In genomic region chr5:38077652-38078051, GRCh38 we compare ENCODE assay signal across 19 cellular contexts.
DNase-seq lines count a peak whose midpoint lies in the region; ATAC-seq, FAIRE-seq and TF ChIP-seq lines count a peak whose summit lies in the region.
"Had no signal": no experiment of that assay in that cellular context is flagged by ENCODE, and none has a peak within 500 bp of the region (broad histone marks: within the 10 kb centered on the region; RNA-seq: fewer than 3 reads in every experiment).

No MANE protein-coding gene starts in this region.

- H3K9me3 Mint-ChIP-seq in astrocyte (ENCODE audit: unreplicated experiment): peaks cover 2% of the 10 kb centered on the region

- peak; percentile 87 for ATAC-seq in HepG2
- ATAC-seq: A549 had no signal

- no peaks in the 10 kb centered on the region for H4K20me1 ChIP-seq in astrocyte (ENCODE audit: insufficient read depth, low read length)
- no peaks in the 10 kb centered on the region for H4K20me1 ChIP-seq in HepG2 (ENCODE audit: insufficient read depth, low read length)

- no peaks in the 10 kb centered on the region for H3K4me1 ChIP-seq in HEK293 (ENCODE audit: control insufficient read depth, insufficient read depth, low read length)
- H3K4me1 ChIP-seq in astrocyte (ENCODE audit: insufficient read depth, low read length): no peaks in the 10 kb centered on the region
- peaks cover 15% of the 10 kb centered on the region for H3K4me1 ChIP-seq in HepG2 (ENCODE audit: insufficient read depth, low read length)
- H3K4me1 ChIP-seq in small intestine (ENCODE audit: control insufficient read depth in 2 of 2, insufficient read depth in 1 of 2, low read depth in 1 of 2, low read length in 1 of 2): no peaks in the 10 kb centered on the region
- H3K4me1 ChIP-seq: A549, HAP-1 had no signal

- H3K9ac ChIP-seq in astrocyte (ENCODE audit: low read length) (no peak overlapping the region), HepG2 (ENCODE audit: insufficient read depth, low read depth, low read length) (peak overlapping the region; percentile 44)

- no TSS peak for BruUV-seq in HepG2 (replicated peaks; lab: Mats Ljungman, UMichigan)

- FAIRE-seq in astrocyte (lab: Jason Lieb, UNC): peak; percentile 37
- no peak for FAIRE-seq in HepG2 (lab: Jason Lieb, UNC)
- no peak for FAIRE-seq in small intestine (lab: Jason Lieb, UNC)
- FAIRE-seq: A549, GM12892 had no signal

- no peak overlapping the region for H3K4me3 ChIP-seq in HEK293 (ENCODE audit: low read depth, low read length)
- H3K4me3 ChIP-seq in astrocyte (ENCODE audit: insufficient read depth, low read depth, low read length): no peak overlapping the region
- no peak overlapping the region for H3K4me3 ChIP-seq in HepG2 (replicated peaks in 1 of 3; ENCODE audit: insufficient read depth in 1 of 3, low read depth in 2 of 3, low read length in 3 of 3)
- no peak overlapping the region for H3K4me3 ChIP-seq in small intestine (ENCODE audit: low read depth in 1 of 2, low read length in 2 of 2)
- H3K4me3 ChIP-seq in WERI-Rb-1 (ENCODE audit: low read depth, low read length): no peak overlapping the region
- H3K4me3 ChIP-seq: A549, HAP-1 had no signal

- POLR2A ChIA-PET in HEK293 (lab: Yijun Ruan, JAX) (no interaction called here), HepG2 (lab: Yijun Ruan, JAX) (interaction anchor here (1.0 to 1.4 kb wide), 2 partner anchors 17 to 26 kb away, joined by 3 to 6 read pairs; no protein-coding TSS in a partner anchor)

- TF ChIP-seq EP300 in HepG2 (IDR thresholded peaks at IDR 0.05; ENCODE audit: low read depth in 2 of 2, low read length in 2 of 2) (no peak), HepG2 (CRISPR knock-in tag; IDR thresholded peaks at IDR 0.05; ENCODE audit: borderline replicate concordance) (no peak; the same call in 1 of the 2 replicates)

- in situ Hi-C loops in HepG2 (cut with HindIII; ENCODE audit: extremely low pct_ligation_motif_present, low pct_unique_long_range_greater_than_20kb): no loop called here
- in situ Hi-C loops in GM13976 (cut with MboI; ENCODE audit: low sequenced_read_pairs, unreplicated experiment): no loop called here

- CTCF ChIA-PET in HEK293 (lab: Yijun Ruan, JAX) (no interaction called here), HepG2 (lab: Yijun Ruan, JAX; ENCODE audit: low intra/inter-chr PET ratio, low total read pairs) (no interaction called here)

- DNase-seq in astrocyte (ENCODE audit: low read depth) (no peak), HepG2 (ENCODE audit: low spot score) (peak; percentile 79), small intestine (peak; percentile 8), WERI-Rb-1 (no peak), GM13976 (ENCODE audit: low spot score) (no peak), NCI-H526 treated with DMSO at 0.1 percent for 48 hours (lab: John Stamatoyannopoulos, UW) (no peak)
- DNase-seq: AML-193; Caco-2; CD4-positive, alpha-beta T cell; DMS153; DMS79; GDM1 had no signal

- TF ChIP-seq CTCF in HEK293 (tag by site-specific recombination; IDR thresholded peaks at IDR 0.05) (no peak), astrocyte (IDR thresholded peaks at IDR 0.05; ENCODE audit: insufficient read depth, low read depth, low read length) (no peak), HepG2 (CRISPR knock-in tag; IDR thresholded peaks at IDR 0.05) (no peak), WERI-Rb-1 (IDR thresholded peaks at IDR 0.05; ENCODE audit: low read depth, low read length) (no peak), GM13976 (IDR thresholded peaks at IDR 0.05; ENCODE audit: borderline replicate concordance, control extremely low read depth, extremely low read depth, insufficient read depth, missing control alignments) (no peak)

- no peak overlapping the region for H2AFZ ChIP-seq in astrocyte (ENCODE audit: low read depth, low read length)
- H2AFZ ChIP-seq in HepG2 (ENCODE audit: low read length): no peak overlapping the region

- H3K79me2 ChIP-seq in astrocyte (ENCODE audit: insufficient read depth, low read length): no peaks in the 10 kb centered on the region
- H3K79me2 ChIP-seq in HepG2 (ENCODE audit: insufficient read depth, low read length): no peaks in the 10 kb centered on the region

- H3K27ac Mint-ChIP-seq in astrocyte (ENCODE audit: unreplicated experiment): peak overlapping the region; percentile 23
- H3K27ac Mint-ChIP-seq: CD4-positive, alpha-beta T cell had no signal

- peaks cover 4% of the 10 kb centered on the region for H3K4me1 Mint-ChIP-seq in astrocyte (ENCODE audit: low read depth, unreplicated experiment)

- H3K4me2 ChIP-seq in astrocyte (ENCODE audit: low read length) (no peak overlapping the region), HepG2 (ENCODE audit: low read depth, low read length) (peak overlapping the region; percentile 57)
- H3K4me2 ChIP-seq: A549 had no signal

- H3K4me3 Mint-ChIP-seq in astrocyte (ENCODE audit: unreplicated experiment): no peak overlapping the region
- H3K4me3 Mint-ChIP-seq: CD4-positive, alpha-beta T cell had no signal

- H3K36me3 ChIP-seq in HEK293 (ENCODE audit: control insufficient read depth in 2 of 2, insufficient read depth in 1 of 2, low read length in 2 of 2) (no peaks in the 10 kb centered on the region), astrocyte (ENCODE audit: insufficient read depth, low read length) (no peaks in the 10 kb centered on the region), HepG2 (replicated peaks in 1 of 2; ENCODE audit: control insufficient read depth in 1 of 2, insufficient read depth in 2 of 2, low read length in 2 of 2) (no peaks in the 10 kb centered on the region), small intestine (ENCODE audit: control insufficient read depth in 2 of 2, insufficient read depth in 2 of 2, low read length in 2 of 2) (no peaks in the 10 kb centered on the region), WERI-Rb-1 (no peaks in the 10 kb centered on the region)
- H3K36me3 ChIP-seq: HAP-1 had no signal

- H3K27me3 Mint-ChIP-seq in astrocyte (ENCODE audit: low read depth, unreplicated experiment): peaks cover 5% of the 10 kb centered on the region
- H3K27me3 Mint-ChIP-seq: CD4-positive, alpha-beta T cell had no signal

- no peaks in the 10 kb centered on the region for H3K36me3 Mint-ChIP-seq in astrocyte (ENCODE audit: low read depth, unreplicated experiment)

- intact Hi-C loops in HepG2 (cut with micrococcal nuclease; ENCODE audit: unreplicated experiment): loop anchor here (1.0 kb wide), 1 partner anchor 8 kb away; no protein-coding TSS in a partner anchor

- WGBS in HepG2 (ENCODE audit: low lambda C conversion rate): 14% methylated on average over 1 of the region's 1 CpG
- 10 to 50% (median 25%) methylated on average over 1 of the region's 1 CpG for WGBS in small intestine, 3 donors

- H3K27ac ChIP-seq in HEK293 (ENCODE audit: extremely low read depth, low read depth, low read length): no peak overlapping the region
- H3K27ac ChIP-seq in astrocyte (ENCODE audit: low read depth, low read length): no peak overlapping the region
- peak overlapping the region; percentile 43 for H3K27ac ChIP-seq in HepG2 (ENCODE audit: extremely low read length, insufficient read depth, low read length)
- no peak overlapping the region for H3K27ac ChIP-seq in small intestine (ENCODE audit: low read depth in 1 of 2, low read length in 1 of 2)
- H3K27ac ChIP-seq in WERI-Rb-1: no peak overlapping the region
- H3K27ac ChIP-seq: 22Rv1, A549, C4-2B, HL-60 had no signal

- H3K9me3 ChIP-seq in HEK293 (ENCODE audit: control insufficient read depth, insufficient read depth, low read depth, low read length) (no peaks in the 10 kb centered on the region), astrocyte (ENCODE audit: insufficient read depth, low read depth, low read length) (no peaks in the 10 kb centered on the region), HepG2 (ENCODE audit: low read length) (no peaks in the 10 kb centered on the region), small intestine (ENCODE audit: control insufficient read depth, low read depth) (no peaks in the 10 kb centered on the region), WERI-Rb-1 (ENCODE audit: severe bottlenecking) (no peaks in the 10 kb centered on the region)
- H3K9me3 ChIP-seq: A549, HAP-1 had no signal

- no peak for TF ChIP-seq RAD21 in HepG2 (CRISPR knock-in tag; IDR thresholded peaks at IDR 0.05)

- no peak for TF ChIP-seq POLR2A in HepG2 (IDR thresholded peaks at IDR 0.05; ENCODE audit: insufficient read depth in 1 of 2, low read depth in 2 of 2, low read length in 2 of 2)

- H3K27me3 ChIP-seq in astrocyte (ENCODE audit: insufficient read depth, low read length) (peaks cover 2% of the 10 kb centered on the region), HepG2 (ENCODE audit: control insufficient read depth in 1 of 2, insufficient read depth in 2 of 2, low read length in 2 of 2) (no peaks in the 10 kb centered on the region), small intestine (ENCODE audit: control insufficient read depth in 2 of 2, insufficient read depth in 2 of 2, low read length in 2 of 2) (no peaks in the 10 kb centered on the region), WERI-Rb-1 (ENCODE audit: insufficient read depth, low read depth, severe bottlenecking) (no peaks in the 10 kb centered on the region)

TF ChIP-seq in HEK293, 187 proteins besides CTCF, POLR2A, EP300 and RAD21:
- TF ChIP-seq SETDB1 (IDR thresholded peaks at IDR 0.05; ENCODE audit: insufficient read length, low read length): no peak
- TF ChIP-seq ZNF157 (tag by site-specific recombination; IDR thresholded peaks at IDR 0.05): 0 out of 2 replicates have a peak, but pooled peaks have one; percentile 48
- TF ChIP-seq SCRT2 (tag by site-specific recombination; IDR thresholded peaks at IDR 0.05): peak; percentile 55; the same call in 1 of the 2 replicates
- TF ChIP-seq REPIN1 (tag by site-specific recombination; IDR thresholded peaks at IDR 0.05; ENCODE audit: low read depth): no peak

TF ChIP-seq in HepG2, 621 proteins besides CTCF, POLR2A, EP300 and RAD21 (continues in another document):
- TF ChIP-seq ZNF574 (CRISPR knock-in tag; IDR thresholded peaks at IDR 0.05): 0 out of 2 replicates have a peak, but pooled peaks have one; percentile 55

Comparison
In these comparisons a context has a peak if more than half of its experiments do, and no peak if none do; other contexts are left out.
1. DNase-seq: peak in HepG2 (single experiment) and small intestine (single experiment); none in astrocyte (single experiment), WERI-Rb-1 (single experiment), GM13976 (single experiment) and NCI-H526 treated with DMSO at 0.1 percent for 48 hours (single experiment).
2. Of the 63 proteins assayed by ChIP-seq in both HepG2 and HEK293: peak only in HepG2: PRDM10, ZNF549 and ZNF629; only in HEK293: none; in both: none; in neither: 60.